In genomic region chr4:102871772-102872171, GRCh38 we compare ENCODE assay signal across 16 cellular contexts. TPM values are rescaled to one million over a fixed set of nuclear protein-coding genes. Genes with fewer than 3 reads are reported as not detected.
DNase-seq lines count a peak whose midpoint lies in the region; ATAC-seq and TF ChIP-seq lines count a peak whose summit lies in the region.
"Had no signal": no experiment of that assay in that cellular context is flagged by ENCODE, and none has a peak within 500 bp of the region (broad histone marks: within the 10 kb centered on the region; RNA-seq: fewer than 3 reads in every experiment).

No MANE protein-coding gene starts in this region.

- CTCF ChIA-PET in OCI-LY7 (lab: Charles Lee; ENCODE audit: unreplicated experiment) = interaction anchor here (0.6 kb wide), 1 partner anchor 25 kb away, joined by 3 read pairs; no protein-coding TSS in a partner anchor

- no peak overlapping the region for H3K27ac ChIP-seq in OCI-LY7 (ENCODE audit: low read depth, low read length, poor library complexity, severe bottlenecking)
- H3K27ac ChIP-seq: brain microvascular endothelial cell, SJSA1 had no signal

- H3K4me1 Mint-ChIP-seq in activated naive CD8-positive, alpha-beta T cell (ENCODE audit: low read depth) = peaks cover 51% of the 10 kb centered on the region
- H3K4me1 Mint-ChIP-seq in activated naive CD8-positive, alpha-beta T cell treated with anti-CD3 and anti-CD28 coated beads, Interleukin-2, amount 50 U/mL, for 24 hours = peaks cover 41% of the 10 kb centered on the region
- H3K4me1 Mint-ChIP-seq in stimulated activated naive B cell treated with anti-CD40 and anti-IgM and Interleukin-4, amounts not matched to agents 10 μg/mL and 1 μg/mL and 100 μg/mL, for 72 hours = peaks cover 11 to 41% of the 10 kb centered on the region in 2 donors

- H4K20me1 ChIP-seq in OCI-LY7 (ENCODE audit: insufficient read depth, low read length) = no peaks in the 10 kb centered on the region

- no peak for TF ChIP-seq CTCF in OCI-LY7 (conservative IDR thresholded peaks at IDR 0.05; ENCODE audit: low read length)
- no peak for TF ChIP-seq CTCF in choroid plexus epithelial cell (conservative IDR thresholded peaks at IDR 0.05; ENCODE audit: low read depth, low read length)

- peak overlapping the region; percentile 74 for H3K4me3 ChIP-seq in OCI-LY7 (ENCODE audit: low read depth, low read length, poor library complexity, severe bottlenecking)
- H3K4me3 ChIP-seq in choroid plexus epithelial cell (ENCODE audit: low read depth, low read length) = no peak overlapping the region
- H3K4me3 ChIP-seq: SJSA1 had no signal

- no peaks in the 10 kb centered on the region for H3K9me3 Mint-ChIP-seq in activated naive CD8-positive, alpha-beta T cell (ENCODE audit: low read depth)
- no peaks in the 10 kb centered on the region for H3K9me3 Mint-ChIP-seq in activated naive CD8-positive, alpha-beta T cell treated with anti-CD3 and anti-CD28 coated beads, Interleukin-2, amount 50 U/mL, for 24 hours
- H3K9me3 Mint-ChIP-seq in stimulated activated naive B cell treated with anti-CD40 and anti-IgM and Interleukin-4, amounts not matched to agents 10 μg/mL and 1 μg/mL and 100 μg/mL, for 72 hours = peaks cover 0 to 3% of the 10 kb centered on the region in 2 donors

- H3K4me3 Mint-ChIP-seq in activated naive CD8-positive, alpha-beta T cell = no peak overlapping the region
- no peak overlapping the region for H3K4me3 Mint-ChIP-seq in activated naive CD8-positive, alpha-beta T cell treated with anti-CD3 and anti-CD28 coated beads, Interleukin-2, amount 50 U/mL, for 24 hours
- no peak overlapping the region for H3K4me3 Mint-ChIP-seq in stimulated activated naive B cell treated with anti-CD40 and anti-IgM and Interleukin-4, amounts not matched to agents 10 μg/mL and 1 μg/mL and 100 μg/mL, for 72 hours
- H3K4me3 Mint-ChIP-seq: activated T-helper 1 cell treated with anti-CD3 and anti-CD28 coated beads, Interleukin-12 subunit alpha, Interleukin-12 subunit beta, Interleukin-2, Interleukin-4 antibody, amounts not matched to agents 30 ng/mL and 10 ng/mL and 1 ng/mL, durations not matched to agents 14 hours and 24 hours and 36 hours had no signal

- in situ Hi-C loops in G401 (cut with HindIII; ENCODE audit: low sequenced_read_pairs) = no loop called here

- H3K27ac Mint-ChIP-seq in activated naive CD8-positive, alpha-beta T cell = peak overlapping the region; percentile 22
- no peak overlapping the region for H3K27ac Mint-ChIP-seq in activated naive CD8-positive, alpha-beta T cell treated with anti-CD3 and anti-CD28 coated beads, Interleukin-2, amount 50 U/mL, for 24 hours
- peak overlapping the region; percentile 44 for H3K27ac Mint-ChIP-seq in stimulated activated naive B cell treated with anti-CD40 and anti-IgM and Interleukin-4, amounts not matched to agents 10 μg/mL and 1 μg/mL and 100 μg/mL, for 72 hours
- H3K27ac Mint-ChIP-seq: activated T-helper 1 cell treated with anti-CD3 and anti-CD28 coated beads, Interleukin-12 subunit alpha, Interleukin-12 subunit beta, Interleukin-2, Interleukin-4 antibody, amounts not matched to agents 30 ng/mL and 10 ng/mL and 1 ng/mL, durations not matched to agents 14 hours and 24 hours and 36 hours had no signal

- H3K4me1 ChIP-seq in OCI-LY7 (ENCODE audit: insufficient read depth, low read length, poor library complexity, severe bottlenecking) = peaks cover 29% of the 10 kb centered on the region

- H3K4me2 ChIP-seq in OCI-LY7 (ENCODE audit: low read length) = peak overlapping the region; percentile 86

- H3K9me3 ChIP-seq in OCI-LY7 (ENCODE audit: low read length) = peaks cover 16% of the 10 kb centered on the region
- H3K9me3 ChIP-seq: SJSA1 had no signal

- peaks cover 17% of the 10 kb centered on the region for H3K36me3 Mint-ChIP-seq in activated naive CD8-positive, alpha-beta T cell
- H3K36me3 Mint-ChIP-seq in activated naive CD8-positive, alpha-beta T cell treated with anti-CD3 and anti-CD28 coated beads, Interleukin-2, amount 50 U/mL, for 24 hours (ENCODE audit: low read depth) = peaks cover 44% of the 10 kb centered on the region
- peaks cover 32 to 37% of the 10 kb centered on the region in 2 donors for H3K36me3 Mint-ChIP-seq in stimulated activated naive B cell treated with anti-CD40 and anti-IgM and Interleukin-4, amounts not matched to agents 10 μg/mL and 1 μg/mL and 100 μg/mL, for 72 hours

- H2AFZ ChIP-seq in OCI-LY7 (ENCODE audit: low read length) = no peak overlapping the region

- no peaks in the 10 kb centered on the region for H3K9me2 ChIP-seq in OCI-LY7 (ENCODE audit: insufficient read depth, low read length)

- no peaks in the 10 kb centered on the region for H3K27me3 Mint-ChIP-seq in activated naive CD8-positive, alpha-beta T cell
- H3K27me3 Mint-ChIP-seq in activated naive CD8-positive, alpha-beta T cell treated with anti-CD3 and anti-CD28 coated beads, Interleukin-2, amount 50 U/mL, for 24 hours = no peaks in the 10 kb centered on the region
- H3K27me3 Mint-ChIP-seq in stimulated activated naive B cell treated with anti-CD40 and anti-IgM and Interleukin-4, amounts not matched to agents 10 μg/mL and 1 μg/mL and 100 μg/mL, for 72 hours = no peaks in the 10 kb centered on the region

- POLR2A ChIA-PET in OCI-LY7 (lab: Charles Lee) = interaction anchor here (1.2 to 2.0 kb wide), 4 partner anchors 10 to 181 kb away, joined by 3 to 7 read pairs (median 6); no protein-coding TSS in a partner anchor

- DNase-seq in activated naive CD8-positive, alpha-beta T cell treated with anti-CD3 and anti-CD28 coated beads, Interleukin-2, amount 50 U/mL, for 24 hours = no peak
- DNase-seq in OCI-LY7 (ENCODE audit: low spot score) (no peak), choroid plexus epithelial cell (ENCODE audit: low read depth) (peak; percentile 11), G401 (ENCODE audit: low spot score) (no peak), OCI-M2 (lab: John Stamatoyannopoulos, UW; ENCODE audit: unreplicated experiment) (no peak)
- DNase-seq in stimulated activated naive B cell treated with anti-CD40 and anti-IgM and Interleukin-4, amounts not matched to agents 10 μg/mL and 1 μg/mL and 100 μg/mL, for 72 hours = no peak
- DNase-seq: brain microvascular endothelial cell; DMS53; effector memory CD4-positive, alpha-beta T cell; NCI-H187; NCI-H82; stimulated activated CD4-positive, alpha-beta T cell treated with anti-CD3 and anti-CD28 coated beads, Interleukin-2, amount 100 ng/mL, for 24 hours had no signal

- no TSS peak for BruUV-seq in OCI-LY7 (replicated peaks; lab: Mats Ljungman, UMichigan)

- H3K36me3 ChIP-seq in OCI-LY7 (ENCODE audit: insufficient read depth, low read length) = peaks cover 48% of the 10 kb centered on the region

- H3K79me2 ChIP-seq in OCI-LY7 (ENCODE audit: insufficient read depth, low read depth, low read length) = peaks cover 85% of the 10 kb centered on the region

- ATAC-seq in activated naive CD8-positive, alpha-beta T cell treated with anti-CD3 and anti-CD28 coated beads, Interleukin-2, amount 50 U/mL, for 24 hours = no peak
- no peak for ATAC-seq in stimulated activated naive B cell treated with anti-CD40 and anti-IgM and Interleukin-4, amounts not matched to agents 10 μg/mL and 1 μg/mL and 100 μg/mL, for 72 hours (replicated peaks)
- ATAC-seq in GM19328 (IDR thresholded peaks at IDR 0.05; ENCODE audit: unreplicated experiment) = no peak

- intact Hi-C loops in OCI-LY7 (cut with micrococcal nuclease; ENCODE audit: unreplicated experiment) = no loop called here

RNA-seq across cellular contexts. Expression of gene CISD2, which starts 3.0 kb away (rescaled TPM):
- 37.6 and 41.1 TPM in 2 replicates for total RNA-seq in OCI-LY7 (2014; rRNA removed; shearing (Covaris generic))
- 32.8 and 34.6 TPM in 2 replicates for total RNA-seq in OCI-LY7 (2022)
- total RNA-seq in G401 (2014; rRNA removed; shearing (Covaris generic)) = 72.7 and 80.0 TPM in 2 replicates

RNA-seq across cellular contexts. Expression of gene UBE2D3, which starts 44.4 kb away (rescaled TPM):
- total RNA-seq in OCI-LY7 (2014; rRNA removed; shearing (Covaris generic)) = 363 and 374 TPM in 2 replicates
- total RNA-seq in OCI-LY7 (2022) = 347 and 355 TPM in 2 replicates
- total RNA-seq in G401 (2014; rRNA removed; shearing (Covaris generic)) = 460 and 522 TPM in 2 replicates
